ENCODE assay signal across 19 cellular contexts in genomic region chr9:86464242-86464641, GRCh38.
A peak's percentile ranks its signal among the peaks of the same experiment; 100 is the strongest.
DNase-seq lines count a peak whose midpoint lies in the region; ATAC-seq, FAIRE-seq and TF ChIP-seq lines count a peak whose summit lies in the region.
"Had no signal": no experiment of that assay in that cellular context is flagged by ENCODE, and none has a peak within 500 bp of the region (broad histone marks: within the 10 kb centered on the region; RNA-seq: fewer than 3 reads in every experiment).

No MANE protein-coding gene starts in this region.

- TF ChIP-seq CTCF in pancreas (IDR thresholded peaks at IDR 0.05), result no peak
- no peak for TF ChIP-seq CTCF in tibial artery (IDR thresholded peaks at IDR 0.05)

- FAIRE-seq in pancreas (lab: Jason Lieb, UNC), result no peak
- FAIRE-seq: RCC 7860 had no signal

- H3K4me3 ChIP-seq in MG63, result no peak overlapping the region
- no peak overlapping the region for H3K4me3 ChIP-seq in pancreas
- no peak overlapping the region for H3K4me3 ChIP-seq in tibial artery
- H3K4me3 ChIP-seq in HAP-1, result no peak overlapping the region
- H3K4me3 ChIP-seq: GM23248 had no signal

- intact Hi-C loops in pancreas (cut with DNase I), result no loop called here
- intact Hi-C loops in tibial artery (cut with DNase I; ENCODE audit: low total_unique reads), result no loop called here

- H3K36me3 ChIP-seq in MG63, result no peaks in the 10 kb centered on the region
- H3K36me3 ChIP-seq in pancreas, result no peaks in the 10 kb centered on the region
- no peaks in the 10 kb centered on the region for H3K36me3 ChIP-seq in tibial artery
- H3K36me3 ChIP-seq in HAP-1 (replicated peaks), result no peaks in the 10 kb centered on the region
- H3K36me3 ChIP-seq: BE2C had no signal

- H3K27ac ChIP-seq in pancreas (no peak overlapping the region), tibial artery (no peak overlapping the region)
- H3K27ac ChIP-seq: GM23248 had no signal

- H3K4me1 ChIP-seq in pancreas (no peaks in the 10 kb centered on the region), tibial artery (no peaks in the 10 kb centered on the region), HAP-1 (no peaks in the 10 kb centered on the region)
- H3K4me1 ChIP-seq: BE2C had no signal

- in situ Hi-C loops in HAP-1 (cut with MboI; ENCODE audit: low sequenced_read_pairs), result no loop called here

- ATAC-seq in pancreas, result peak in 3 of 4 donors; percentile 53 to 71 (median 58)
- ATAC-seq: HCT116 had no signal

- WGBS in pancreas, 2 donors, result 11 to 14% methylated on average over 3 of the region's 3 CpGs

- H3K27me3 ChIP-seq in MG63, result no peaks in the 10 kb centered on the region
- H3K27me3 ChIP-seq in pancreas, result no peaks in the 10 kb centered on the region
- no peaks in the 10 kb centered on the region for H3K27me3 ChIP-seq in tibial artery
- 0 out of 2 replicates have a peak, but pooled peaks cover 2% of the 10 kb centered on the region for H3K27me3 ChIP-seq in HAP-1 (ENCODE audit: low read depth)

- peak; percentile 0 for DNase-seq in NOMO-1 treated with DMSO at 0.1 percent for 48 hours (lab: John Stamatoyannopoulos, UW; ENCODE audit: unreplicated experiment)
- no peak for DNase-seq in NOMO-1 treated with dmso at 0.1 percent for 144 hours (lab: John Stamatoyannopoulos, UW; ENCODE audit: unreplicated experiment)
- peak; percentile 21 for DNase-seq in MG63
- peak; percentile 5 for DNase-seq in T1000 (lab: John Stamatoyannopoulos, UW)
- peak in 1 of 6 donors; percentile 24 for DNase-seq in pancreas
- no peak for DNase-seq in tibial artery
- no peak for DNase-seq in HAP-1 (ENCODE audit: low spot score in 2 of 2)
- no peak for DNase-seq in NCI-H1048 (lab: John Stamatoyannopoulos, UW)
- DNase-seq: 8988T; BE2C; CD4-positive, alpha-beta T cell; GM23248; KBM-7; NCI-H1436 treated with DMSO at 0.1 percent for 48 hours; NCI-H2029 treated with DMSO at 0.1 percent for 48 hours; NCI-H510A treated with DMSO at 0.1 percent for 48 hours; SHP77 had no signal

- H3K9me3 ChIP-seq in MG63 (no peaks in the 10 kb centered on the region), pancreas (no peaks in the 10 kb centered on the region), tibial artery (no peaks in the 10 kb centered on the region), HAP-1 (no peaks in the 10 kb centered on the region)
- H3K9me3 ChIP-seq: BE2C had no signal

Comparison
In these comparisons a context has a peak if more than half of its experiments do, and no peak if none do; other contexts are left out.
1. DNase-seq: peak in NOMO-1 treated with DMSO at 0.1 percent for 48 hours (single experiment), MG63 (single experiment) and T1000 (single experiment); none in NOMO-1 treated with dmso at 0.1 percent for 144 hours (single experiment), tibial artery (0 of 2), HAP-1 (0 of 2) and NCI-H1048 (single experiment).